Comparison of ENCODE assay signal across 8 cellular contexts in the genomic region with DNA sequence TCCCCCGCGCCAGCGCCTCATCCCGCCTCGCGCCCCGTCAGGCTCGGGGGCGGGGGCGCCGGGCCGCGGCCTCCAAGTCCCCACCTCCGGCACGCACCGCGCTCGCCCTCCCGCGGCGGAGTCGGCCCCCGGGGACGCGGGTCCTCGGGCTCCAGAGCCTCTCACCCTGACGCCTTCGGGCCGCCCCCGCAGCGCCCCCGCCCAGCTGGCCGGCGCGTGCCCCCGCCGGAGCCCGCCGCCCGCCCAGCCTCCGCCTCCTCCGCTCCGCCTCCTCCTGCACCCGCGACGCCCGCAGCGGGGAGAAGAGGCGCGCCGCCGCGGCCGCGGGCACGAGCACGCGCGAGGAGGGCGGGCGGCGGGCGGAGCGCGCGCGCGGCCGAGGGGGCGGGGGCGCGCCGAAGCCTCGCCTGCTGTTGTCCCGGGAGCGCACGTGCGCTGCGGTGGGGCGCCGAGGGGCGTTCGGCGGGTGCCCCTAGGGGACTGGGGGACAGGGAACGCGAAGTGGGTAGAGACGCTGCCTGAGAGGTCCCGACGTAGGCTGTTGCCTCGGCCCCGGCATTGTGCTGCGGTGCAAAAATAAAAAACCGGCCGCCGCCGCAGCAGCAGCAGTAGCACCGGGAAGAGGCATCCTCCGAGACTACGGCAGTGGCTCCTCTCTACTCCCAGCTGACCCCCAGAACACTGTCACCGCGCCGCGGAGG.
DNase-seq lines count a peak whose midpoint lies in the region; ATAC-seq and TF ChIP-seq lines count a peak whose summit lies in the region.

No MANE protein-coding gene starts in this region.

- CTCF ChIA-PET in activated CD4-positive, alpha-beta memory T cell treated with anti-CD3 and anti-CD28 coated beads for 36 hours (lab: Charles Lee) = no interaction called here

- peaks cover 39% of the 10 kb centered on the region for H3K4me1 ChIP-seq in lower lobe of right lung

- H3K27me3 ChIP-seq in GM06990 (replicated peaks; ENCODE audit: control insufficient read depth, insufficient read depth, low read length) (peaks cover 6% of the 10 kb centered on the region), lower lobe of right lung (ENCODE audit: low read depth) (no peaks in the 10 kb centered on the region)

- peak overlapping the region; percentile 36 for H3K27ac ChIP-seq in lower lobe of right lung

- peak; percentile 45 for DNase-seq in GM06990 (ENCODE audit: extremely low read depth, insufficient read length)
- peak; percentile 91 for DNase-seq in NCI-H2196 (lab: John Stamatoyannopoulos, UW; ENCODE audit: unreplicated experiment)
- DNase-seq in activated CD4-positive, alpha-beta memory T cell treated with anti-CD3 and anti-CD28 coated beads for 36 hours = peak; percentile 67
- peak; percentile 86 for DNase-seq in ecto neural progenitor cell (ENCODE audit: low spot score)
- DNase-seq in lower lobe of right lung = peak; percentile 86
- peak; percentile 65 to 74 for DNase-seq in stimulated activated CD4-positive, alpha-beta T cell treated with anti-CD3 and anti-CD28 coated beads, Interleukin-4, amount 100 ng/mL, for 4 hours

- H3K27ac Mint-ChIP-seq in activated CD4-positive, alpha-beta memory T cell treated with anti-CD3 and anti-CD28 coated beads for 36 hours = peak overlapping the region; percentile 19

- H3K36me3 Mint-ChIP-seq in activated CD4-positive, alpha-beta memory T cell treated with anti-CD3 and anti-CD28 coated beads for 36 hours = no peaks in the 10 kb centered on the region

- peaks cover 25% of the 10 kb centered on the region for H3K27me3 Mint-ChIP-seq in activated CD4-positive, alpha-beta memory T cell treated with anti-CD3 and anti-CD28 coated beads for 36 hours

- POLR2A ChIA-PET in activated CD4-positive, alpha-beta memory T cell treated with anti-CD3 and anti-CD28 coated beads for 36 hours (lab: Charles Lee) = no interaction called here

- H3K36me3 ChIP-seq in GM06990 (ENCODE audit: control insufficient read depth, insufficient read depth, low read length) (no peaks in the 10 kb centered on the region), lower lobe of right lung (no peaks in the 10 kb centered on the region)

- no peaks in the 10 kb centered on the region for H3K9me3 ChIP-seq in lower lobe of right lung

- H3K4me1 Mint-ChIP-seq in activated CD4-positive, alpha-beta memory T cell treated with anti-CD3 and anti-CD28 coated beads for 36 hours (ENCODE audit: low read depth) = peaks cover 12% of the 10 kb centered on the region

- H3K9me3 Mint-ChIP-seq in activated CD4-positive, alpha-beta memory T cell treated with anti-CD3 and anti-CD28 coated beads for 36 hours = no peaks in the 10 kb centered on the region

- TF ChIP-seq CTCF in GM06990 (IDR thresholded peaks at IDR 0.05; ENCODE audit: insufficient read depth, low read length, poor library complexity, severe bottlenecking) (no peak), lower lobe of right lung (IDR thresholded peaks at IDR 0.05) (no peak)

- H3K4me3 ChIP-seq in GM06990 (replicated peaks; ENCODE audit: low read depth, low read length) (peak overlapping the region; percentile 11), lower lobe of right lung (peak overlapping the region; percentile 61)

- peak overlapping the region; percentile 65 for H3K4me3 Mint-ChIP-seq in activated CD4-positive, alpha-beta memory T cell treated with anti-CD3 and anti-CD28 coated beads for 36 hours

- ATAC-seq in HG02938 (IDR thresholded peaks at IDR 0.05; ENCODE audit: unreplicated experiment) = peak; percentile 66
- peak; percentile 92 to 96 for ATAC-seq in lower lobe of right lung
- no peak for ATAC-seq in GM21447 (IDR thresholded peaks at IDR 0.05; ENCODE audit: unreplicated experiment)

- intact Hi-C loops in activated CD4-positive, alpha-beta memory T cell treated with anti-CD3 and anti-CD28 coated beads for 36 hours (cut with micrococcal nuclease) = loop anchor here (1.0 to 2.0 kb wide), 4 partner anchors 21 to 364 kb away; no protein-coding TSS in a partner anchor
- intact Hi-C loops in lower lobe of right lung (cut with DNase I) = no loop called here
